20 cellular contexts compared by ENCODE assay signal in the genomic region with DNA sequence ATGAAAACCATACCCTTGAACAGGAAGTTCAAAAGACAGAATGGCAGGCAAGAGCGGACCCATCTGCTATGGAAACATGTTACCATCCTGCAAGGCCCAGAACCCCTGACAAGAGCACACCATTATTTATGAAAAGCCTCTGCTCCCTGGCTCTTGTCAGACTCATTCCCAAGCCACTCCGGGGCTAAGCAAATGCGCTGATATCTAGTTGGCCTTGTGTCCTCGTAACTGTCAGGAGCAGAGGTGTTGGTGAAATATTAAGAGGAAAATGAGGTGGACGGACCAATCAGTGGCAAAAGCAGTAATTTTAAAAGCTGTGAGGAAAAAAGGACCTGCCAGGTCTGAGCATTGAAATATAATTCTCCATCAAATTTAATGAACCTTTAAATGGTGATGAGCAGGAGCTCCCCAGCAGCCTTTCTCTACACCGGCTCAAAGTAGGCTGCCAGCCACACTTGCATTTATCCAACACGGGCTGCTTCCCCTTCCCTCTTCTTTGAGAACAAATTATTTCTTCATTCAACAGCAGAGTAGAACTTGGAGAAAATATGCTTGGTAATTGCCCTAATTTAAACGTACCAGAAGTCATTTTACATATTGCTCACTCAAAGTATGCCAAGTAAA.
"Had no signal": no experiment of that assay in that cellular context is flagged by ENCODE, and none has a peak within 500 bp of the region (broad histone marks: within the 10 kb centered on the region; RNA-seq: fewer than 3 reads in every experiment).

No MANE protein-coding gene starts in this region.

- H3K4me1 ChIP-seq: esophagus squamous epithelium, psoas muscle, right lobe of liver, tibial nerve, upper lobe of left lung had no signal

- H3K27me3 ChIP-seq: esophagus squamous epithelium, hepatocyte, ovary, right lobe of liver, tibial nerve, upper lobe of left lung had no signal

- H3K9me3 ChIP-seq: esophagus squamous epithelium, ovary, psoas muscle, right lobe of liver, thoracic aorta, tibial nerve, upper lobe of left lung had no signal

- H3K4me3 ChIP-seq: coronary artery, esophagus squamous epithelium, hepatocyte, ovary, psoas muscle, right lobe of liver, thoracic aorta, tibial nerve, upper lobe of left lung had no signal

- DNase-seq: effector memory CD8-positive, alpha-beta T cell; erythroblast; esophagus squamous epithelium; left colon; mesenchymal stem cell; naive thymus-derived CD8-positive, alpha-beta T cell; occipital lobe; ovary; posterior cingulate gyrus; psoas muscle; right lobe of liver; small intestine; stimulated activated CD4-positive, alpha-beta T cell treated with anti-CD3 and anti-CD28 coated beads, Interleukin-15, amount 100 ng/mL, for 24 hours; stimulated activated CD4-positive, alpha-beta T cell treated with anti-CD3 and anti-CD28 coated beads, Interleukin-2, amount 100 ng/mL, for 48 hours; stimulated activated naive B cell treated with anti-CD40 and anti-IgM and Interleukin-4, amounts not matched to agents 10 μg/mL and 1 μg/mL and 100 μg/mL, for 72 hours; upper lobe of left lung had no signal

- H3K36me3 ChIP-seq: esophagus squamous epithelium, ovary, right lobe of liver, thoracic aorta, tibial nerve, upper lobe of left lung had no signal

- ATAC-seq: effector memory CD8-positive, alpha-beta T cell; left colon; naive thymus-derived CD8-positive, alpha-beta T cell; psoas muscle; right lobe of liver; stimulated activated naive B cell treated with anti-CD40 and anti-IgM and Interleukin-4, amounts not matched to agents 10 μg/mL and 1 μg/mL and 100 μg/mL, for 72 hours had no signal

- H3K27ac ChIP-seq: coronary artery, esophagus squamous epithelium, hepatocyte, ovary, psoas muscle, right lobe of liver, thoracic aorta, tibial nerve, upper lobe of left lung had no signal
